ENCODE assay signal across 10 cellular contexts in genomic region chr22:37266581-37267127, GRCh38. TPM values are rescaled to one million over a fixed set of nuclear protein-coding genes. Genes with fewer than 3 reads are reported as not detected.
DNase-seq lines count a peak whose midpoint lies in the region; ATAC-seq and TF ChIP-seq lines count a peak whose summit lies in the region.
"Had no signal": no experiment of that assay in that cellular context is flagged by ENCODE, and none has a peak within 500 bp of the region (broad histone marks: within the 10 kb centered on the region; RNA-seq: fewer than 3 reads in every experiment).

No MANE protein-coding gene starts in this region.

- H3K9me2 ChIP-seq in Karpas-422 (replicated peaks; ENCODE audit: insufficient read depth, low read length), result no peaks in the 10 kb centered on the region

- peak overlapping the region; percentile 91 for H3K27ac Mint-ChIP-seq in CD4-positive, alpha-beta T cell

- peak overlapping the region; percentile 87 for H3K4me3 Mint-ChIP-seq in CD4-positive, alpha-beta T cell

- H3K9ac ChIP-seq in Karpas-422 (ENCODE audit: low read length), result no peak overlapping the region
- peak overlapping the region; percentile 19 to 30 for H3K9ac ChIP-seq in colonic mucosa (ENCODE audit: low read depth in 2 of 2, low read length in 2 of 2)

- H3K27me3 ChIP-seq in CD4-positive, alpha-beta T cell (ENCODE audit: control insufficient read depth, insufficient read depth, low read length), result no peaks in the 10 kb centered on the region
- H3K27me3 ChIP-seq in Karpas-422 (ENCODE audit: low read length) (no peaks in the 10 kb centered on the region; the same call in 1 of the 2 replicates), colonic mucosa (no peaks in the 10 kb centered on the region), neutrophil (no peaks in the 10 kb centered on the region)

- H2AFZ ChIP-seq in Karpas-422 (ENCODE audit: low read length), result no peak overlapping the region

- POLR2A ChIA-PET in CD4-positive, alpha-beta T cell (lab: Charles Lee), result interaction anchor here (1.3 to 3.8 kb wide), 4 partner anchors 16 to 48 kb away, joined by 6 to 20 read pairs (median 9); partner anchors contain the start of gene CYTH4

- H3K4me1 ChIP-seq in Karpas-422 (ENCODE audit: low read length), result peaks cover 25% of the 10 kb centered on the region
- H3K4me1 ChIP-seq in colonic mucosa, result no peaks in the 10 kb centered on the region
- H3K4me1 ChIP-seq in neutrophil (ENCODE audit: control insufficient read depth in 1 of 2, insufficient read depth in 1 of 2, low read depth in 1 of 2, low read length in 1 of 2), result peaks cover 42 to 52% of the 10 kb centered on the region in 2 experiments

- H3K4me1 Mint-ChIP-seq in CD4-positive, alpha-beta T cell (ENCODE audit: low read depth), result peaks cover 40% of the 10 kb centered on the region

- H3K27me3 Mint-ChIP-seq in CD4-positive, alpha-beta T cell, result no peaks in the 10 kb centered on the region

- H3K27ac ChIP-seq in CD4-positive, alpha-beta T cell (ENCODE audit: low read depth, low read length), result peak overlapping the region; percentile 67
- H3K27ac ChIP-seq in Karpas-422 (ENCODE audit: low read length), result no peak overlapping the region
- H3K27ac ChIP-seq in colonic mucosa, result no peak overlapping the region
- H3K27ac ChIP-seq in neutrophil, result peak overlapping the region; percentile 98

- CTCF ChIA-PET in CD4-positive, alpha-beta T cell (lab: Charles Lee), result interaction anchor here (0.7 to 1.5 kb wide), 6 partner anchors 17 to 289 kb away, joined by 3 to 5 read pairs (median 3); no protein-coding TSS in a partner anchor

- no peak for TF ChIP-seq CTCF in CD4-positive, alpha-beta T cell (IDR thresholded peaks at IDR 0.05)
- no peak for TF ChIP-seq CTCF in colonic mucosa (IDR thresholded peaks at IDR 0.05)
- TF ChIP-seq CTCF in neutrophil (IDR thresholded peaks at IDR 0.05), result no peak

- H4K20me1 ChIP-seq in Karpas-422 (ENCODE audit: insufficient read depth, low read depth, low read length), result no peaks in the 10 kb centered on the region

- H3K36me3 ChIP-seq in Karpas-422 (ENCODE audit: insufficient read depth, low read length) (no peaks in the 10 kb centered on the region), colonic mucosa (no peaks in the 10 kb centered on the region), neutrophil (no peaks in the 10 kb centered on the region)

- H3K4me2 ChIP-seq in Karpas-422 (ENCODE audit: low read depth, low read length, poor library complexity, severe bottlenecking), result peak overlapping the region; percentile 73

- no peak overlapping the region for H3K4me3 ChIP-seq in Karpas-422 (ENCODE audit: low read length)
- H3K4me3 ChIP-seq in colonic mucosa, result no peak overlapping the region
- H3K4me3 ChIP-seq in neutrophil (ENCODE audit: low read depth in 1 of 2, low read length in 1 of 2), result peak overlapping the region; percentile 66 to 71

- peak; percentile 8 for ATAC-seq in CD4-positive, alpha-beta T cell (ENCODE audit: poor library complexity)
- ATAC-seq in GM19395 (IDR thresholded peaks at IDR 0.05; ENCODE audit: unreplicated experiment), result no peak

- no peaks in the 10 kb centered on the region for H3K79me2 ChIP-seq in Karpas-422 (ENCODE audit: low read length)

- peaks cover 11% of the 10 kb centered on the region for H3K9me3 ChIP-seq in CD4-positive, alpha-beta T cell (ENCODE audit: control insufficient read depth, low read length)
- H3K9me3 ChIP-seq in Karpas-422 (ENCODE audit: low read length) (peaks cover 9% of the 10 kb centered on the region), colonic mucosa (no peaks in the 10 kb centered on the region), neutrophil (no peaks in the 10 kb centered on the region)

- intact Hi-C loops in CD4-positive, alpha-beta T cell (cut with DNase I, micrococcal nuclease), result loop anchor here (1.0 to 5.0 kb wide), 7 partner anchors 18 to 300 kb away; no protein-coding TSS in a partner anchor
- intact Hi-C loops in colonic mucosa (cut with DNase I), result loop anchor here (10.0 kb wide), 1 partner anchor 102 kb away; no protein-coding TSS in a partner anchor

- H3K9me3 Mint-ChIP-seq in CD4-positive, alpha-beta T cell, result no peaks in the 10 kb centered on the region

- no peak for DNase-seq in CD4-positive, alpha-beta T cell
- DNase-seq in Karpas-422, result no peak
- no peak for DNase-seq in colonic mucosa
- no peak for DNase-seq in ecto neural progenitor cell (ENCODE audit: low spot score)
- no peak for DNase-seq in hepatic stellate cell (ENCODE audit: low spot score)
- DNase-seq in NCI-H1092 treated with DMSO at 0.1 percent for 48 hours (lab: John Stamatoyannopoulos, UW), result no peak

- H3K36me3 Mint-ChIP-seq in CD4-positive, alpha-beta T cell (ENCODE audit: low read depth), result peaks cover 7% of the 10 kb centered on the region

RNA-seq across cellular contexts. Expression of gene CYTH4, which starts 15.7 kb away (rescaled TPM):
- 100 to 1,000 TPM; 134 to 138 TPM for total RNA-seq in CD4-positive, alpha-beta T cell
- 11.1 and 12.6 TPM in 2 replicates for total RNA-seq in Karpas-422 (2014; rRNA removed; shearing (Covaris generic); ENCODE audit: low replicate concordance)
- total RNA-seq in colonic mucosa, result 1 to 10 TPM; 3.0 to 7.4 TPM
- total RNA-seq: LHCN-M2 had no signal

RNA-seq across cellular contexts. Expression of gene RAC2, which starts 22.6 kb away (rescaled TPM):
- 100 to 1,000 TPM; 174 to 180 TPM for total RNA-seq in CD4-positive, alpha-beta T cell
- total RNA-seq in Karpas-422 (2014; rRNA removed; shearing (Covaris generic); ENCODE audit: low replicate concordance), result 251 and 294 TPM in 2 replicates
- 10 to 100 TPM; 27.4 to 27.6 TPM for total RNA-seq in colonic mucosa

RNA-seq across cellular contexts. Expression of gene SSTR3, which starts 54.4 kb away (rescaled TPM):
- total RNA-seq in CD4-positive, alpha-beta T cell, result 1 to 10 TPM; 1.9 to 2.1 TPM
- total RNA-seq in Karpas-422 (2014; rRNA removed; shearing (Covaris generic); ENCODE audit: low replicate concordance), result not detected in 2 replicates
- total RNA-seq in colonic mucosa, result under 1 TPM in 1 of 2 donors, not detected in 1; 0.12 TPM
- total RNA-seq: H4, LHCN-M2 had no signal

Comparison
In these comparisons a context has a peak if more than half of its experiments do, and no peak if none do; other contexts are left out.
1. H3K27ac ChIP-seq: peak in CD4-positive, alpha-beta T cell (single experiment) and neutrophil (single experiment); none in Karpas-422 (single experiment) and colonic mucosa (single experiment).
2. H3K4me3 ChIP-seq: peak in neutrophil (2 of 2); none in Karpas-422 (single experiment) and colonic mucosa (single experiment).